ENCODE assay signal across 9 cellular contexts in genomic region chr5:178232920-178233429, GRCh38. TPM values are rescaled to one million over a fixed set of nuclear protein-coding genes. Genes with fewer than 3 reads are reported as not detected.
DNase-seq lines count a peak whose midpoint lies in the region; ATAC-seq and TF ChIP-seq lines count a peak whose summit lies in the region.
"Had no signal": no experiment of that assay in that cellular context is flagged by ENCODE, and none has a peak within 500 bp of the region (broad histone marks: within the 10 kb centered on the region; RNA-seq: fewer than 3 reads in every experiment).

No MANE protein-coding gene starts in this region.

- H3K27ac Mint-ChIP-seq in T-helper 2 cell treated with Interferon-gamma antibody and Interleukin-4, amounts not matched to agents 5 μg/mL and 100 μg/mL, for 36 hours = peak overlapping the region; percentile 80
- H3K27ac Mint-ChIP-seq in activated CD8-positive, alpha-beta T cell treated with anti-CD3 and anti-CD28 coated beads for 36 hours = peak overlapping the region; percentile 82
- H3K27ac Mint-ChIP-seq in immature natural killer cell = peak overlapping the region; percentile 66 to 87 (median 84)

- POLR2A ChIA-PET in activated CD8-positive, alpha-beta T cell treated with anti-CD3 and anti-CD28 coated beads for 36 hours (lab: Charles Lee) = interaction anchor here (3.3 to 21.3 kb wide), 2 partner anchors 11 to 21 kb away, joined by 20 to 431 read pairs; partner anchors contain the start of gene HNRNPAB

- no peaks in the 10 kb centered on the region for H3K9me3 ChIP-seq in thoracic aorta

- intact Hi-C loops in activated CD8-positive, alpha-beta T cell treated with anti-CD3 and anti-CD28 coated beads for 36 hours (cut with micrococcal nuclease) = no loop called here

- no peaks in the 10 kb centered on the region for H3K27me3 ChIP-seq in thoracic aorta (replicated peaks; ENCODE audit: insufficient read depth)

- peak overlapping the region; percentile 89 to 93 for H3K27ac ChIP-seq in thoracic aorta

- H3K36me3 ChIP-seq in thoracic aorta = peaks cover 9% of the 10 kb centered on the region

- no peaks in the 10 kb centered on the region for H3K27me3 Mint-ChIP-seq in T-helper 2 cell treated with Interferon-gamma antibody and Interleukin-4, amounts not matched to agents 5 μg/mL and 100 μg/mL, for 36 hours (ENCODE audit: low read depth)
- no peaks in the 10 kb centered on the region for H3K27me3 Mint-ChIP-seq in activated CD8-positive, alpha-beta T cell treated with anti-CD3 and anti-CD28 coated beads for 36 hours
- peaks cover 2 to 10% (median 5%) of the 10 kb centered on the region in 3 donors for H3K27me3 Mint-ChIP-seq in immature natural killer cell (ENCODE audit: low read depth in 3 of 3)

- H3K9me3 Mint-ChIP-seq in T-helper 2 cell treated with Interferon-gamma antibody and Interleukin-4, amounts not matched to agents 5 μg/mL and 100 μg/mL, for 36 hours = no peaks in the 10 kb centered on the region
- H3K9me3 Mint-ChIP-seq in activated CD8-positive, alpha-beta T cell treated with anti-CD3 and anti-CD28 coated beads for 36 hours = no peaks in the 10 kb centered on the region
- H3K9me3 Mint-ChIP-seq in immature natural killer cell = no peaks in the 10 kb centered on the region

- H3K4me3 Mint-ChIP-seq in T-helper 2 cell treated with Interferon-gamma antibody and Interleukin-4, amounts not matched to agents 5 μg/mL and 100 μg/mL, for 36 hours = peak overlapping the region; percentile 70
- peak overlapping the region; percentile 91 for H3K4me3 Mint-ChIP-seq in activated CD8-positive, alpha-beta T cell treated with anti-CD3 and anti-CD28 coated beads for 36 hours
- H3K4me3 Mint-ChIP-seq in immature natural killer cell = peak overlapping the region; percentile 66 to 85 (median 72)

- no peak for ATAC-seq in activated CD8-positive, alpha-beta T cell treated with anti-CD3 and anti-CD28 coated beads for 36 hours
- no peak for ATAC-seq in thoracic aorta (ENCODE audit: insufficient number of reproducible peaks, low FRiP score, low read depth)

- TF ChIP-seq CTCF in activated CD8-positive, alpha-beta T cell treated with anti-CD3 and anti-CD28 coated beads for 36 hours (IDR thresholded peaks at IDR 0.05) = no peak
- TF ChIP-seq CTCF in thoracic aorta (IDR thresholded peaks at IDR 0.05) = no peak

- peaks cover 22% of the 10 kb centered on the region for H3K4me1 Mint-ChIP-seq in T-helper 2 cell treated with Interferon-gamma antibody and Interleukin-4, amounts not matched to agents 5 μg/mL and 100 μg/mL, for 36 hours (ENCODE audit: low read depth)
- H3K4me1 Mint-ChIP-seq in activated CD8-positive, alpha-beta T cell treated with anti-CD3 and anti-CD28 coated beads for 36 hours (ENCODE audit: low read depth) = peaks cover 58% of the 10 kb centered on the region
- H3K4me1 Mint-ChIP-seq in immature natural killer cell = peaks cover 65 to 82% of the 10 kb centered on the region in 2 donors

- H3K4me1 ChIP-seq in thoracic aorta (ENCODE audit: control insufficient read depth in 1 of 2, low read depth in 2 of 2) = peaks cover 15 to 32% of the 10 kb centered on the region in 2 donors

- H3K36me3 Mint-ChIP-seq in T-helper 2 cell treated with Interferon-gamma antibody and Interleukin-4, amounts not matched to agents 5 μg/mL and 100 μg/mL, for 36 hours (ENCODE audit: low read depth) = peaks cover 35% of the 10 kb centered on the region
- peaks cover 38% of the 10 kb centered on the region for H3K36me3 Mint-ChIP-seq in activated CD8-positive, alpha-beta T cell treated with anti-CD3 and anti-CD28 coated beads for 36 hours (ENCODE audit: low read depth)
- H3K36me3 Mint-ChIP-seq in immature natural killer cell = peaks cover 4 to 8% (median 4%) of the 10 kb centered on the region in 3 donors

- CTCF ChIA-PET in activated CD8-positive, alpha-beta T cell treated with anti-CD3 and anti-CD28 coated beads for 36 hours (lab: Charles Lee) = no interaction called here

- no peak for DNase-seq in T-helper 2 cell treated with Interferon-gamma antibody and Interleukin-4, amounts not matched to agents 5 μg/mL and 100 μg/mL, for 36 hours (ENCODE audit: low spot score)
- DNase-seq in T-helper 2 cell (no peak), immature natural killer cell (no peak), thoracic aorta (ENCODE audit: low spot score) (no peak), putamen (ENCODE audit: low spot score) (no peak), NCI-H69 (lab: John Stamatoyannopoulos, UW) (no peak), NCI-H446 (lab: John Stamatoyannopoulos, UW) (no peak)
- DNase-seq in activated CD8-positive, alpha-beta T cell treated with anti-CD3 and anti-CD28 coated beads for 36 hours = no peak

- H3K4me3 ChIP-seq in thoracic aorta = peak overlapping the region; percentile 72

RNA-seq across cellular contexts. Expression of gene PHYKPL, which starts 0.4 kb away (rescaled TPM):
- total RNA-seq in activated CD8-positive, alpha-beta T cell treated with anti-CD3 and anti-CD28 coated beads for 36 hours = 10 to 100 TPM; 60.4 to 62.1 TPM
- polyA plus RNA-seq in immature natural killer cell = 10 to 100 TPM; 28.2 to 44.1 (median 33.3) TPM
- 10 to 100 TPM; 78.3 to 94.8 TPM for total RNA-seq in thoracic aorta

RNA-seq across cellular contexts. Expression of gene HNRNPAB, which starts 28.6 kb away (rescaled TPM):
- 100 to 1,000 TPM; 392 to 399 TPM for total RNA-seq in activated CD8-positive, alpha-beta T cell treated with anti-CD3 and anti-CD28 coated beads for 36 hours
- 100 to 1,000 TPM in 1 of 3 donors, 10 to 100 TPM in 2; 34.4 to 126 (median 62.9) TPM for polyA plus RNA-seq in immature natural killer cell
- total RNA-seq in thoracic aorta = 100 to 1,000 TPM in 1 of 2 donors, 10 to 100 TPM in 1; 66.3 to 124 TPM

RNA-seq across cellular contexts. Expression of gene GMCL2, which starts 45.8 kb away (rescaled TPM):
- not detected for total RNA-seq in activated CD8-positive, alpha-beta T cell treated with anti-CD3 and anti-CD28 coated beads for 36 hours
- not detected for polyA plus RNA-seq in immature natural killer cell
- not detected for total RNA-seq in thoracic aorta
- total RNA-seq: subcutaneous adipose tissue had no signal
